8 cellular contexts compared by ENCODE assay signal in genomic region chr20:52972190-52972937, GRCh38. TPM values are rescaled to one million over a fixed set of nuclear protein-coding genes. Genes with fewer than 3 reads are reported as not detected.
DNase-seq lines count a peak whose midpoint lies in the region; ATAC-seq and TF ChIP-seq lines count a peak whose summit lies in the region.

A gene with protein sequence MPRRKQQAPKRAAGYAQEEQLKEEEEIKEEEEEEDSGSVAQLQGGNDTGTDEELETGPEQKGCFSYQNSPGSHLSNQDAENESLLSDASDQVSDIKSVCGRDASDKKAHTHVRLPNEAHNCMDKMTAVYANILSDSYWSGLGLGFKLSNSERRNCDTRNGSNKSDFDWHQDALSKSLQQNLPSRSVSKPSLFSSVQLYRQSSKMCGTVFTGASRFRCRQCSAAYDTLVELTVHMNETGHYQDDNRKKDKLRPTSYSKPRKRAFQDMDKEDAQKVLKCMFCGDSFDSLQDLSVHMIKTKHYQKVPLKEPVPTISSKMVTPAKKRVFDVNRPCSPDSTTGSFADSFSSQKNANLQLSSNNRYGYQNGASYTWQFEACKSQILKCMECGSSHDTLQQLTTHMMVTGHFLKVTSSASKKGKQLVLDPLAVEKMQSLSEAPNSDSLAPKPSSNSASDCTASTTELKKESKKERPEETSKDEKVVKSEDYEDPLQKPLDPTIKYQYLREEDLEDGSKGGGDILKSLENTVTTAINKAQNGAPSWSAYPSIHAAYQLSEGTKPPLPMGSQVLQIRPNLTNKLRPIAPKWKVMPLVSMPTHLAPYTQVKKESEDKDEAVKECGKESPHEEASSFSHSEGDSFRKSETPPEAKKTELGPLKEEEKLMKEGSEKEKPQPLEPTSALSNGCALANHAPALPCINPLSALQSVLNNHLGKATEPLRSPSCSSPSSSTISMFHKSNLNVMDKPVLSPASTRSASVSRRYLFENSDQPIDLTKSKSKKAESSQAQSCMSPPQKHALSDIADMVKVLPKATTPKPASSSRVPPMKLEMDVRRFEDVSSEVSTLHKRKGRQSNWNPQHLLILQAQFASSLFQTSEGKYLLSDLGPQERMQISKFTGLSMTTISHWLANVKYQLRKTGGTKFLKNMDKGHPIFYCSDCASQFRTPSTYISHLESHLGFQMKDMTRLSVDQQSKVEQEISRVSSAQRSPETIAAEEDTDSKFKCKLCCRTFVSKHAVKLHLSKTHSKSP (N-terminal part only) (plus strand): TSS chr20:52972358. CDS start chr20:52973294, 936 bp downstream.

- in situ Hi-C loops in Panc1 (cut with HindIII; ENCODE audit: low pct_unique_long_range_greater_than_20kb, low sequenced_read_pairs) = no loop called here
- in situ Hi-C loops in KBM-7 (cut with MboI; ENCODE audit: low pct_unique_long_range_greater_than_20kb, low sequenced_read_pairs) = no loop called here

- H3K27ac ChIP-seq in GM23338 (ENCODE audit: low read depth) (no peak within 1 kb of the TSS), Panc1 (ENCODE audit: low read length) (no peak within 1 kb of the TSS)

- H3K4me1 ChIP-seq in GM23338 (ENCODE audit: insufficient read depth) = peaks cover 9% of the 10 kb centered on the region
- no peaks in the 10 kb centered on the region for H3K4me1 ChIP-seq in Panc1 (ENCODE audit: control insufficient read depth, insufficient read depth, low read length)

- H3K27me3 ChIP-seq in GM23338 (ENCODE audit: insufficient read depth) (peaks cover 20% of the 10 kb centered on the region), Panc1 (ENCODE audit: control insufficient read depth, insufficient read depth, low read length) (peaks cover 25% of the 10 kb centered on the region)

- no TSS peak for BruUV-seq in Panc1 (replicated peaks; lab: Mats Ljungman, UMichigan)

- no peaks in the 10 kb centered on the region for H3K36me3 Mint-ChIP-seq in GM23338 (ENCODE audit: low read depth)

- ATAC-seq in GM23338 (peak; percentile 73), Panc1 (peak; percentile 36), GM19452 (IDR thresholded peaks at IDR 0.05; ENCODE audit: unreplicated experiment) (no peak)

- no peaks in the 10 kb centered on the region for H3K36me3 ChIP-seq in GM23338 (ENCODE audit: insufficient read depth)
- no peaks in the 10 kb centered on the region; the same call in 1 of the 2 replicates for H3K36me3 ChIP-seq in Panc1 (ENCODE audit: control insufficient read depth, insufficient read depth, low read length)

- H3K4me3 ChIP-seq in GM23338 (peak within 1 kb of the TSS; percentile 93), Panc1 (ENCODE audit: low read depth in 2 of 2, low read length in 2 of 2) (peak within 1 kb of the TSS; percentile 40 to 52)

- no peaks in the 10 kb centered on the region for H3F3A ChIP-seq in GM23338 (replicated peaks; ENCODE audit: low read depth)

- no peaks in the 10 kb centered on the region for H4K20me1 ChIP-seq in GM23338 (replicated peaks; ENCODE audit: insufficient read depth)

- H3K4me1 Mint-ChIP-seq in GM23338 = peaks cover 6% of the 10 kb centered on the region

- peaks cover 14% of the 10 kb centered on the region for H3K27me3 Mint-ChIP-seq in GM23338 (ENCODE audit: insufficient read depth, low read depth, poor library complexity)

- H3K9me3 Mint-ChIP-seq in GM23338 = no peaks in the 10 kb centered on the region

- no peak within 1 kb of the TSS; the same call in 1 of the 2 replicates for H3K27ac Mint-ChIP-seq in GM23338

- peak within 1 kb of the TSS; percentile 99 for H3K4me2 ChIP-seq in GM23338

- no peaks in the 10 kb centered on the region for H3K9me2 ChIP-seq in GM23338 (ENCODE audit: insufficient read depth)

- H3K9me3 ChIP-seq in Panc1 (ENCODE audit: control insufficient read depth, insufficient read depth, low read depth, low read length) = no peaks in the 10 kb centered on the region

- DNase-seq in GM23338 (ENCODE audit: low spot score) (no peak), Panc1 (ENCODE audit: low read depth, low spot score) (no peak), head of caudate nucleus (peak in 39 of 42 donors; percentile 6 to 67 (median 35)), posterior vena cava (ENCODE audit: low spot score) (peak; percentile 85), KBM-7 (no peak)
- peak; percentile 82 for DNase-seq in activated effector memory CD4-positive, alpha-beta T cell treated with anti-CD3 and anti-CD28 coated beads, Interleukin-2, amount 50 U/mL, for 16 hours
- no peak for DNase-seq in effector CD8-positive, alpha-beta T cell (lab: John Stamatoyannopoulos, UW)

- peak within 1 kb of the TSS; percentile 99 for H2AFZ ChIP-seq in GM23338

- intact Hi-C loops in Panc1 (cut with micrococcal nuclease; ENCODE audit: unreplicated experiment) (no loop called here), head of caudate nucleus (cut with DNase I) (no loop called here), posterior vena cava (cut with DNase I) (no loop called here)

- TF ChIP-seq CTCF in GM23338 (conservative IDR thresholded peaks at IDR 0.05; ENCODE audit: low read depth in 2 of 2) (no peak), Panc1 (IDR thresholded peaks at IDR 0.05) (no peak)

- POLR2A ChIA-PET in Panc1 (lab: Charles Lee) = no interaction called here

- H3K4me3 Mint-ChIP-seq in GM23338 = peak within 1 kb of the TSS; percentile 92

- CTCF ChIA-PET in Panc1 (lab: Charles Lee) = no interaction called here

- H3K79me2 ChIP-seq in GM23338 (replicated peaks; ENCODE audit: insufficient read depth) = no peaks in the 10 kb centered on the region

TF ChIP-seq in GM23338, 12 proteins besides CTCF, POLR2A, EP300 and RAD21 (continues in another document):
- TF ChIP-seq NANOG (IDR thresholded peaks at IDR 0.05; ENCODE audit: borderline replicate concordance) = no peak
- no peak for TF ChIP-seq ZNF331 (CRISPR knock-in tag; IDR thresholded peaks at IDR 0.05; ENCODE audit: low read depth)
- TF ChIP-seq ZNF462 (CRISPR knock-in tag; IDR thresholded peaks at IDR 0.05) = no peak

RNA-seq across cellular contexts. Expression of the gene that starts here (rescaled TPM):
- 0.49 and 0.89 TPM in 2 replicates for total RNA-seq in GM23338 (2014; rRNA removed; shearing (Covaris generic))
- 0.54 and 1.3 TPM in 2 replicates for polyA plus RNA-seq in GM23338 (2016; fragmentation: Nextera tagmentation; extraction: Ambion mirVana)
- total RNA-seq in Panc1 (2021; ENCODE audit: unreplicated experiment) (0.36 TPM), posterior vena cava (10 to 100 TPM; 34.6 to 50.0 TPM)
- polyA plus RNA-seq in Panc1 (2012; ENCODE audit: insufficient read length) = not detected

Comparison
In these comparisons a context has a peak if more than half of its experiments do, and no peak if none do; other contexts are left out.
1. RNA of the gene that starts here (total RNA-seq): 34.6 to 50.0 TPM in posterior vena cava; 0.49 to 0.89 TPM in GM23338 and 0.36 TPM in Panc1 (single experiment); every median in the first group is over 10 times any median in the second.
2. Peak in ATAC-seq and H3K4me3 ChIP-seq in Panc1; RNA of the gene not detected or under 1 TPM.
3. DNase-seq: peak in activated effector memory CD4-positive, alpha-beta T cell treated with anti-CD3 and anti-CD28 coated beads, Interleukin-2, amount 50 U/mL, for 16 hours (single experiment), head of caudate nucleus (39 of 42) and posterior vena cava (single experiment); none in GM23338 (single experiment), Panc1 (single experiment), KBM-7 (single experiment) and effector CD8-positive, alpha-beta T cell (single experiment).